Comparison of ENCODE assay signal across 22 cellular contexts in the genomic region with DNA sequence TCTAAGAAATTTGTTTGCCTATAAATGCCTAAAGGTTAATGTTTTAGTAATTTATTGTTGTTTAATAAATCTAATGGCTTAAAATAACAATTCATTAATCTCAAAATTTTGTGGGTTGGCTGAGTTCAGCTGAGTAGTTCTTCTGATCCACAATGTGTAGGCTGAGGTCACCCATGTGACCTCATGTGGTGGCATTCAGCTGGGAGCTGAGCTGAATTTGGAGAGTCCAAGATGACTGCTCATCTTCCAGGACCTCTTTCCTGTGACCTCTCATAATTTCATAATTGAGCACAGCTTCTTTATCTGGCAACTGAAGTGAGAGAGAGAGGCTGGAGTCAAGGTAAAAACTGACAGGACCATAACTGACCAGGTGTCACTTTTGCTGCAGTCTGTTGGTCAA.
"Had no signal": no experiment of that assay in that cellular context is flagged by ENCODE, and none has a peak within 500 bp of the region (broad histone marks: within the 10 kb centered on the region; RNA-seq: fewer than 3 reads in every experiment).

No MANE protein-coding gene starts in this region.

- H3K4me3 Mint-ChIP-seq: memory B cell; mesothelial cell of epicardium; natural killer cell; neural crest cell; stimulated activated memory B cell treated with anti-CD40 and anti-IgM and Interleukin-4, amounts not matched to agents 10 μg/mL and 1 μg/mL and 100 μg/mL, for 72 hours; stimulated activated naive CD8-positive, alpha-beta T cell treated with anti-CD3 and anti-CD28 coated beads, Interleukin-15, Interleukin-2, amounts not matched to agents 100 ng/mL and 50 ng/mL, for 24 hours had no signal

- ATAC-seq: gastroesophageal sphincter; left cardiac atrium; lower lobe of right lung; natural killer cell; stimulated activated memory B cell treated with anti-CD40 and anti-IgM and Interleukin-4, amounts not matched to agents 10 μg/mL and 1 μg/mL and 100 μg/mL, for 72 hours had no signal

- H3K4me3 ChIP-seq: dorsolateral prefrontal cortex, gastroesophageal sphincter, left ventricle myocardium inferior, lower lobe of right lung, sigmoid colon, smooth muscle cell, tibial artery, upper lobe of left lung, uterus had no signal

- H3K36me3 Mint-ChIP-seq: memory B cell; mesothelial cell of epicardium; natural killer cell; stimulated activated memory B cell treated with anti-CD40 and anti-IgM and Interleukin-4, amounts not matched to agents 10 μg/mL and 1 μg/mL and 100 μg/mL, for 72 hours had no signal

- H3K27ac Mint-ChIP-seq: memory B cell; mesothelial cell of epicardium; natural killer cell; stimulated activated memory B cell treated with anti-CD40 and anti-IgM and Interleukin-4, amounts not matched to agents 10 μg/mL and 1 μg/mL and 100 μg/mL, for 72 hours; stimulated activated naive CD8-positive, alpha-beta T cell treated with anti-CD3 and anti-CD28 coated beads, Interleukin-15, Interleukin-2, amounts not matched to agents 100 ng/mL and 50 ng/mL, for 24 hours had no signal

- H3K9me3 Mint-ChIP-seq: memory B cell; stimulated activated memory B cell treated with anti-CD40 and anti-IgM and Interleukin-4, amounts not matched to agents 10 μg/mL and 1 μg/mL and 100 μg/mL, for 72 hours; stimulated activated naive CD8-positive, alpha-beta T cell treated with anti-CD3 and anti-CD28 coated beads, Interleukin-15, Interleukin-2, amounts not matched to agents 100 ng/mL and 50 ng/mL, for 24 hours had no signal

- H3K4me1 Mint-ChIP-seq: memory B cell; natural killer cell; stimulated activated memory B cell treated with anti-CD40 and anti-IgM and Interleukin-4, amounts not matched to agents 10 μg/mL and 1 μg/mL and 100 μg/mL, for 72 hours had no signal

- H3K27me3 Mint-ChIP-seq: stimulated activated memory B cell treated with anti-CD40 and anti-IgM and Interleukin-4, amounts not matched to agents 10 μg/mL and 1 μg/mL and 100 μg/mL, for 72 hours had no signal

- DNase-seq: cortex of kidney; dorsolateral prefrontal cortex; effector CD8-positive, alpha-beta T cell; glutamatergic neuron; kidney; left cardiac atrium; left ventricle myocardium inferior; lower lobe of right lung; natural killer cell; posterior cingulate gyrus; sigmoid colon; stimulated activated CD4-positive, alpha-beta T cell treated with anti-CD3 and anti-CD28 coated beads, Interleukin-4, amount 100 ng/mL, for 24 hours; tibial artery; upper lobe of left lung; uterus had no signal
